In the genomic region with DNA sequence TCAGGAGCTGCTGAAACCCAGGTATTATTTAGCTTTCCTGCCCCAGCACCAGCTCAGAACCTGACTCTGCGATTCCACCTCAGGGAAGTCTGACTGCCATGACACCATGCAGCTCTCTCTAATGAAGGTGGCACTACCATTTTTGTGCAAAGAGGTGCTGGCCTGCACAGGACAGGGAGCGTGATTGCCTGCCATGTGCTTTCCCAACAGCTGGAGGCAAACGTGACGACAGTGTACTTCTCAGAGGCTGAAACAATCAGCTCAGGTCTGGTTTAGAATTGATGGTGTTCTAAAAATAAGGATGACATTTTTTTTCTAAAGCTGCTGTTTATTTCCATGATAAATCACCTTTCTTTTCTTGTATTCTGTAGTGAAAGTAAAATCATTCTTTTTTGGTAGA, we compare ENCODE assay signal across 26 cellular contexts.
DNase-seq lines count a peak whose midpoint lies in the region; ATAC-seq, FAIRE-seq and TF ChIP-seq lines count a peak whose summit lies in the region.
"Had no signal": no experiment of that assay in that cellular context is flagged by ENCODE, and none has a peak within 500 bp of the region (broad histone marks: within the 10 kb centered on the region; RNA-seq: fewer than 3 reads in every experiment).

No MANE protein-coding gene starts in this region.

- TF ChIP-seq CTCF in IMR-90 (conservative IDR thresholded peaks at IDR 0.05; ENCODE audit: low read depth, low read length) = no peak
- no peak for TF ChIP-seq CTCF in H1 (IDR thresholded peaks at IDR 0.05; ENCODE audit: control extremely low read depth in 1 of 3, insufficient read depth in 1 of 3, low read depth in 1 of 3, low read length in 3 of 3)

- H3K79me1 ChIP-seq in IMR-90 (ENCODE audit: low read depth in 1 of 2, low read length in 2 of 2) (no peaks in the 10 kb centered on the region), H1 (ENCODE audit: low read depth, low read length) (no peaks in the 10 kb centered on the region), neuronal stem cell (ENCODE audit: low read depth, low read length) (no peaks in the 10 kb centered on the region)

- no peak for TF ChIP-seq RAD21 in IMR-90 (IDR thresholded peaks at IDR 0.05; ENCODE audit: low read length)
- TF ChIP-seq RAD21 in H1 (IDR thresholded peaks at IDR 0.05 in 1 of 2, conservative IDR thresholded peaks at IDR 0.05 in 1 of 2; ENCODE audit: low read depth in 2 of 2, low read length in 2 of 2) = no peak

- H3K23ac ChIP-seq in IMR-90 (ENCODE audit: low read depth, low read length) = no peak overlapping the region
- H3K23ac ChIP-seq in H1 (ENCODE audit: insufficient read length) = no peak overlapping the region
- H3K23ac ChIP-seq in neuronal stem cell (ENCODE audit: low read depth, low read length, poor library complexity) = no peak overlapping the region

- H4K8ac ChIP-seq in IMR-90 (ENCODE audit: low read depth in 2 of 2, low read length in 2 of 2) (no peak overlapping the region), H1 (ENCODE audit: extremely low read depth, insufficient read depth, low read length) (no peak overlapping the region), neuronal stem cell (ENCODE audit: low read depth, low read length) (no peak overlapping the region)

- peak; percentile 75 for ATAC-seq in Right ventricle myocardium superior (ENCODE audit: poor library complexity)
- no peak for ATAC-seq in IMR-90 (ENCODE audit: low read depth)
- ATAC-seq: PC-3 had no signal

- CTCF ChIA-PET in IMR-90 (lab: Yijun Ruan, JAX) (no interaction called here), H1 (lab: Charles Lee; ENCODE audit: partially characterized antibody) (interaction anchor here (1.5 to 1.9 kb wide), 4 partner anchors 10 to 32 kb away, joined by 4 to 8 read pairs (median 6); no protein-coding TSS in a partner anchor)

- no peak overlapping the region for H2AFZ ChIP-seq in IMR-90 (replicated peaks; ENCODE audit: low read length, poor library complexity)
- peak overlapping the region; percentile 44; the same call in 1 of the 2 replicates for H2AFZ ChIP-seq in H1 (ENCODE audit: low read length)
- no peak overlapping the region for H2AFZ ChIP-seq in neuronal stem cell (ENCODE audit: low read length)
- H2AFZ ChIP-seq: GM23248 had no signal

- H3K4me1 ChIP-seq in IMR-90 (ENCODE audit: control insufficient read depth, insufficient read depth, low read length) (peaks cover 6% of the 10 kb centered on the region), H1 (replicated peaks in 1 of 4; ENCODE audit: control insufficient read depth in 3 of 4, insufficient read depth in 4 of 4, low read length in 3 of 4) (no peaks in the 10 kb centered on the region), neuronal stem cell (ENCODE audit: control insufficient read depth in 2 of 2, insufficient read depth in 1 of 2, low read depth in 1 of 2, low read length in 2 of 2) (no peaks in the 10 kb centered on the region)
- H3K4me1 ChIP-seq: HAP-1 had no signal

- FAIRE-seq in H1 (lab: Jason Lieb, UNC) = no peak
- FAIRE-seq: GM19239, HTR-8/SVneo had no signal

- H2BK5ac ChIP-seq in IMR-90 (ENCODE audit: low read depth, low read length, poor library complexity, severe bottlenecking) (no peak overlapping the region), H1 (ENCODE audit: low read depth, low read length) (no peak overlapping the region), neuronal stem cell (ENCODE audit: low read length) (no peak overlapping the region)

- H4K20me1 ChIP-seq in IMR-90 (ENCODE audit: insufficient read depth, low read length) (no peaks in the 10 kb centered on the region), H1 (replicated peaks in 1 of 2; ENCODE audit: control insufficient read depth in 1 of 2, insufficient read depth in 2 of 2, low read length in 2 of 2) (no peaks in the 10 kb centered on the region)

- H3K56ac ChIP-seq in IMR-90 (ENCODE audit: extremely low read depth, insufficient read depth, low read length) (no peak overlapping the region), H1 (replicated peaks; ENCODE audit: insufficient read length, low read depth, low read length) (no peak overlapping the region)

- H3K18ac ChIP-seq in IMR-90 (ENCODE audit: low read depth, low read length) (no peak overlapping the region), H1 (ENCODE audit: extremely low read depth, low read length) (no peak overlapping the region), neuronal stem cell (ENCODE audit: low read length) (no peak overlapping the region)

- no peak for TF ChIP-seq EP300 in H1 (IDR thresholded peaks at IDR 0.05; ENCODE audit: borderline replicate concordance in 1 of 2, low read depth in 2 of 2, low read length in 2 of 2)

- H2BK20ac ChIP-seq in IMR-90 (ENCODE audit: low read depth, low read length) (no peak overlapping the region), H1 (ENCODE audit: low read length) (peak overlapping the region; percentile 82; the same call in 1 of the 2 replicates)

- H2AK9ac ChIP-seq in IMR-90 (replicated peaks; ENCODE audit: low read depth, low read length, poor library complexity) = no peak overlapping the region

- no peak overlapping the region for H3K4ac ChIP-seq in IMR-90 (ENCODE audit: low read depth, low read length)
- H3K4ac ChIP-seq in H1 (replicated peaks; ENCODE audit: insufficient read length, low read depth, low read length) = no peak overlapping the region
- no peak overlapping the region for H3K4ac ChIP-seq in neuronal stem cell (ENCODE audit: low read length)

- WGBS in IMR-90 (ENCODE audit: extremely low coverage in 2 of 2, insufficient read length in 1 of 2), 2 experiments = 100% methylated on average over 1 of the region's 4 CpGs; no CpG with 5 or more reads in 1 of the 2 experiments
- 87% methylated on average over 4 of the region's 4 CpGs; no CpG with 5 or more reads in 1 of the 2 experiments for WGBS in H1 (ENCODE audit: extremely low coverage in 1 of 2, insufficient coverage in 1 of 2, insufficient read length in 1 of 2, insufficient replicate concordance in 2 of 2, low coverage in 1 of 2, low lambda C conversion rate in 2 of 2, missing lambda C conversion rate in 1 of 2), 2 experiments
- no CpG with 5 or more reads among the region's 4 CpGs for WGBS in neuronal stem cell (ENCODE audit: extremely low coverage in 2 of 2, insufficient read length in 2 of 2, insufficient replicate concordance in 1 of 2), 2 donors

- H3K4me2 ChIP-seq in IMR-90 (ENCODE audit: low read depth, low read length) = no peak overlapping the region
- no peak overlapping the region for H3K4me2 ChIP-seq in H1 (ENCODE audit: insufficient read depth in 1 of 2, low read depth in 2 of 2, low read length in 2 of 2)
- no peak overlapping the region for H3K4me2 ChIP-seq in neuronal stem cell (ENCODE audit: insufficient read depth, low read length, poor library complexity, severe bottlenecking)

- H3K36me3 ChIP-seq in IMR-90 (ENCODE audit: control insufficient read depth, insufficient read depth, low read length) (no peaks in the 10 kb centered on the region), H1 (ENCODE audit: control insufficient read depth in 2 of 4, insufficient read depth in 4 of 4, low read length in 3 of 4) (no peaks in the 10 kb centered on the region), neuronal stem cell (replicated peaks in 1 of 2; ENCODE audit: control insufficient read depth in 2 of 2, insufficient read depth in 2 of 2, low read length in 2 of 2) (no peaks in the 10 kb centered on the region)
- H3K36me3 ChIP-seq: HAP-1, SJSA1 had no signal

- 0 out of 2 replicates have a peak overlapping the region, but pooled peaks have one; percentile 29 for H3K14ac ChIP-seq in IMR-90 (replicated peaks; ENCODE audit: low read depth, low read length)
- no peak overlapping the region for H3K14ac ChIP-seq in H1 (ENCODE audit: insufficient read length)
- no peak overlapping the region for H3K14ac ChIP-seq in neuronal stem cell (ENCODE audit: low read length)

- no peak overlapping the region for H3K4me3 ChIP-seq in IMR-90 (ENCODE audit: insufficient read depth, low read depth, low read length)
- no peak overlapping the region for H3K4me3 ChIP-seq in H1 (ENCODE audit: extremely low read depth in 1 of 4, insufficient read depth in 2 of 4, low read depth in 3 of 4, low read length in 4 of 4)
- H3K4me3 ChIP-seq in neuronal stem cell (ENCODE audit: low read length in 2 of 2) = peak overlapping the region in 1 of 2 donors; percentile 17
- H3K4me3 ChIP-seq: GM23248, HAP-1, SJSA1 had no signal

- no peak overlapping the region for H3K9ac ChIP-seq in IMR-90 (ENCODE audit: low read depth, low read length)
- H3K9ac ChIP-seq in H1 (replicated peaks in 1 of 4; ENCODE audit: extremely low read depth in 1 of 4, low read depth in 3 of 4, low read length in 3 of 4) = no peak overlapping the region
- H3K9ac ChIP-seq in neuronal stem cell (ENCODE audit: low read depth, low read length, poor library complexity) = peak overlapping the region; percentile 5
- H3K9ac ChIP-seq: GM23248 had no signal

- dilution Hi-C loops in IMR-90 (cut with HindIII; ENCODE audit: low sequenced_read_pairs, unreplicated experiment) = no loop called here

- H4K91ac ChIP-seq in IMR-90 (ENCODE audit: insufficient read depth, low read depth, low read length) (no peak overlapping the region), H1 (replicated peaks; ENCODE audit: insufficient read length, low read length) (peak overlapping the region; percentile 38), neuronal stem cell (ENCODE audit: low read depth, low read length, poor library complexity) (peak overlapping the region; percentile 66)

- H3K27ac ChIP-seq in IMR-90 (ENCODE audit: insufficient read depth, low read length) (no peak overlapping the region), H1 (ENCODE audit: low read depth, low read length) (no peak overlapping the region), neuronal stem cell (replicated peaks; ENCODE audit: low read length) (no peak overlapping the region)
- H3K27ac ChIP-seq: GM23248, SJSA1 had no signal

- H3K9me3 ChIP-seq in IMR-90 (ENCODE audit: control insufficient read depth, insufficient read depth, low read length) = no peaks in the 10 kb centered on the region
- H3K9me3 ChIP-seq in H1 (ENCODE audit: insufficient read depth in 2 of 2, low read depth in 1 of 2, low read length in 1 of 2) = no peaks in the 10 kb centered on the region
- no peaks in the 10 kb centered on the region for H3K9me3 ChIP-seq in neuronal stem cell (replicated peaks in 1 of 2; ENCODE audit: control insufficient read depth in 2 of 2, insufficient read depth in 1 of 2, low read depth in 1 of 2, low read length in 2 of 2)
- H3K9me3 ChIP-seq: HAP-1, SJSA1 had no signal

- DNase-seq in Right ventricle myocardium superior (no peak), cardiac septum (ENCODE audit: low spot score) (no peak), IMR-90 (no peak), H1 (ENCODE audit: low read depth in 1 of 2, low spot score in 2 of 2) (no peak), neuronal stem cell (ENCODE audit: low spot score) (no peak), NAMALWA (ENCODE audit: low spot score) (no peak), NCI-H1694 treated with DMSO at 0.1 percent for 48 hours (lab: John Stamatoyannopoulos, UW) (no peak)
- DNase-seq: C1 segment of cervical spinal cord; CD4-positive, alpha-beta memory T cell; DND-41; GM23248; HFFc6; KBM-7; MV-4-11; NCI-H1105 treated with DMSO at 0.1 percent for 48 hours; NCI-H146; NCI-H2029; NCI-H446; NCI-H524 treated with DMSO at 0.1 percent for 48 hours; NCI-H774; NK-92 treated with Interleukin-12 subunit alpha and Interleukin-12 subunit beta, amount 100 ng/mL, for 24 hours; PC-3 had no signal

- TF ChIP-seq POLR2A in IMR-90 (IDR thresholded peaks at IDR 0.05; ENCODE audit: low read depth, low read length) (no peak), H1 (IDR thresholded peaks at IDR 0.05; ENCODE audit: control extremely low read depth in 1 of 2, low read depth in 2 of 2, low read length in 2 of 2) (no peak)

- H2AK5ac ChIP-seq in IMR-90 (ENCODE audit: low read depth, low read length) (peak overlapping the region; percentile 67), H1 (ENCODE audit: low read depth, low read length) (no peak overlapping the region), neuronal stem cell (ENCODE audit: low read depth, low read length) (no peak overlapping the region)

- H2BK12ac ChIP-seq in H1 (ENCODE audit: low read depth, low read length) (peak overlapping the region; percentile 89; the same call in 1 of the 2 replicates), neuronal stem cell (ENCODE audit: low read length) (no peak overlapping the region)

- H3K23me2 ChIP-seq in H1 (ENCODE audit: low read depth, low read length) = no peaks in the 10 kb centered on the region

- no peaks in the 10 kb centered on the region for H3K79me2 ChIP-seq in H1 (ENCODE audit: control insufficient read depth in 1 of 2, insufficient read depth in 2 of 2, low read length in 2 of 2)

- in situ Hi-C loops in IMR-90 (cut with MboI; ENCODE audit: low sequenced_read_pairs) = no loop called here

- H2BK15ac ChIP-seq in IMR-90 (ENCODE audit: low read depth, low read length) (0 out of 3 replicates have a peak overlapping the region, but pooled peaks have one; percentile 20), H1 (ENCODE audit: low read length) (peak overlapping the region; percentile 90; the same call in 1 of the 2 replicates), neuronal stem cell (ENCODE audit: low read length) (no peak overlapping the region)

- intact Hi-C loops in Right ventricle myocardium superior (cut with DNase I) (no loop called here), cardiac septum (cut with DNase I) (no loop called here), IMR-90 (cut with micrococcal nuclease) (no loop called here)

- H4K5ac ChIP-seq in IMR-90 (ENCODE audit: low read depth, low read length) (no peak overlapping the region), H1 (ENCODE audit: insufficient read length, low read depth, low read length) (no peak overlapping the region)

- H3K9me1 ChIP-seq in IMR-90 (ENCODE audit: insufficient read depth, low read length) = peaks cover 5% of the 10 kb centered on the region; the same call in 1 of the 2 replicates

- POLR2A ChIA-PET in IMR-90 (lab: Charles Lee; ENCODE audit: unreplicated experiment) (no interaction called here), H1 (lab: Charles Lee; ENCODE audit: partially characterized antibody) (interaction anchor here (1.1 to 3.9 kb wide), 2 partner anchors 11 to 200 kb away, joined by 4 to 18 read pairs; no protein-coding TSS in a partner anchor)

- BruUV-seq in IMR-90 (replicated peaks; lab: Mats Ljungman, UMichigan) = no TSS peak

- H2BK120ac ChIP-seq in IMR-90 (ENCODE audit: low read depth, low read length) = no peak overlapping the region; the same call in 1 of the 2 replicates
- H2BK120ac ChIP-seq in H1 (replicated peaks; ENCODE audit: low read depth, low read length) = no peak overlapping the region
- H2BK120ac ChIP-seq in neuronal stem cell (ENCODE audit: low read depth, low read length) = no peak overlapping the region

- H3K27me3 ChIP-seq in IMR-90 (ENCODE audit: control insufficient read depth, insufficient read depth, low read length) (no peaks in the 10 kb centered on the region; the same call in 1 of the 2 replicates), H1 (replicated peaks in 1 of 4; ENCODE audit: control insufficient read depth in 3 of 4, extremely low read depth in 1 of 4, insufficient read depth in 3 of 4, low read length in 3 of 4) (no peaks in the 10 kb centered on the region), neuronal stem cell (ENCODE audit: control insufficient read depth in 3 of 3, insufficient read depth in 3 of 3, low read depth in 1 of 3, low read length in 3 of 3) (peaks cover 0 to 5% (median 0%) of the 10 kb centered on the region in 3 experiments)
- H3K27me3 ChIP-seq: SJSA1 had no signal
